ENCODE assay signal across 22 cellular contexts in the genomic region with DNA sequence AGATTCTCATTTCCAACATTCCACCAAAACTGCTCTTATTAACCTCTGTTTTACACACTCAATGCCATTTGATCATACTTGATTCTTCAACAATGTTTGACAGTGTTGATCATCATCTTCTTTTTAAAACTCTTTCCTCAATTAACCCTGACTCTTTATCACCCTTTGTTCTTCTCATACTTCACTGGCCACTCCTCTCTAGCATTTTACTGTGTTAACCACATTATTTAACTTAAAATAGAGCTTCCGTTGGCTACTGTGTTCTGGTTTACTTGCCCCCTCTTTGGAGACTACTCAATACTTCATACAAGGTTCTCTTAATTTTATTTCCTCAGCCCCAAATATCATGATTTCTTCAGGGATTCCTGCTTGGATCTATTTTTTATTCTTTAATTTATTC.
"Had no signal": no experiment of that assay in that cellular context is flagged by ENCODE, and none has a peak within 500 bp of the region (broad histone marks: within the 10 kb centered on the region; RNA-seq: fewer than 3 reads in every experiment).

No MANE protein-coding gene starts in this region.

- FAIRE-seq: frontal cortex had no signal

- ATAC-seq: activated naive CD4-positive, alpha-beta T cell treated with anti-CD3 and anti-CD28 coated beads, Interleukin-2, amount 50 U/mL, for 72 hours; activated T-helper 17 cell treated with anti-CD3 and anti-CD28 coated beads, Interleukin-2, amount 50 U/mL, for 72 hours; left lobe of liver; right lobe of liver; stimulated activated effector memory CD8-positive, alpha-beta T cell treated with anti-CD3 and anti-CD28 coated beads, Interleukin-12 subunit alpha, Interleukin-12 subunit beta, amount 100 ng/mL, for 72 hours; stimulated activated naive CD8-positive, alpha-beta T cell treated with anti-CD3 and anti-CD28 coated beads, Interleukin-15, amount 100 ng/mL, for 72 hours; WTC11 had no signal

- DNase-seq: activated CD4-positive, alpha-beta T cell treated with anti-CD3 and anti-CD28 coated beads, Interleukin-2, amount 50 U/mL, for 4 hours; activated CD8-positive, alpha-beta memory T cell treated with anti-CD3 and anti-CD28 coated beads for 24 hours; activated CD8-positive, alpha-beta memory T cell treated with anti-CD3 and anti-CD28 coated beads, Interleukin-2, amount 50 U/mL, for 4 hours; activated T-cell treated with anti-CD3 and anti-CD28 coated beads, Interleukin-2, amount 50 U/mL, for 24 hours; adrenal gland; brain microvascular endothelial cell; central memory CD4-positive, alpha-beta T cell; dermis blood vessel endothelial cell; effector CD8-positive, alpha-beta T cell; glutamatergic neuron; naive B cell; posterior cingulate gyrus; right lobe of liver; stimulated activated CD4-positive, alpha-beta T cell treated with anti-CD3 and anti-CD28 coated beads, Interleukin-2, amount 100 ng/mL, for 24 hours; stimulated activated naive CD8-positive, alpha-beta T cell treated with anti-CD3 and anti-CD28 coated beads, Interleukin-15, amount 100 ng/mL, for 72 hours; tibial artery had no signal
